Comparison of ENCODE assay signal across 1 cellular context in the genomic region with DNA sequence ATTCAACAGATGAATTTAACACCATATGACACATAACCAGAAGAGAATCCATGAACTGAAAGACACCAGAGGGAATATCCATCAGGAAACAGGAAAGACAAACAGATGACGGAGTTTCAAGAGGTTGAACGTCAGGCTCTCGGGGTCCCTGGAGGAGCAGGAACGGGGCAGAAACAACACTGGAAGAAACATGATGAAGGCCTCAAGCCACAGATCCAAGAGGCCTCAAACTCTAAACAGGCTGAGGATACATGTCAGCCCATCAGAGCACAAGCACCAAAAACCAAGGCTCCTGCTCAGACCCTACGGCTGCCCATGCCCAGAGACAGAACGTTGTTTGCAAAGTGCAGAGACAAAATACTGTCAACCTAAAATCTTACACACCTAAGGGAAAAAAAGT.
TF ChIP-seq lines count a peak whose summit lies in the region.

No MANE protein-coding gene starts in this region.

TF ChIP-seq in HEK293T, 16 proteins besides CTCF, POLR2A, EP300 and RAD21 (continued from another document):
- no peak for TF ChIP-seq CTBP1 (IDR thresholded peaks at IDR 0.05; ENCODE audit: borderline replicate concordance)
